ENCODE assay signal across 24 cellular contexts in the genomic region with DNA sequence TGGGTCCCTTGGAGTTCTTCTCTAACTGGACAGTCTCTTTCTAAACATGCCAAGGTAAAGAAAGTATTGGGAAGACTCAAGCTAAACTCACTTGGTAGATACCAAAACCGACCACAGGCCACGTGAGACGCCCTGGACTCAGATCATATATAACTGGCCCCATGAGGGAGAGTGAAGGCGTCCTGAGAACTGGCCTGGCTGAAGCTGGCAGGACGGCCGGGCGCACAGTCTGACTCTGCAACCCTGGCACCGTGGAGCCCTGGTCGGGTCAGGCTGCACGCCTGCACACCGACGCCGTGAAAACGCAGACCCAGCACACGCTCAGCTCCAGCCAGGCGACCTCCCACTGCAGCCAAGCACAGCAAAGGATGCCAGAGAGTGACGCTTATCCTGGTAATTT.
"Had no signal": no experiment of that assay in that cellular context is flagged by ENCODE, and none has a peak within 500 bp of the region (broad histone marks: within the 10 kb centered on the region; RNA-seq: fewer than 3 reads in every experiment).

No MANE protein-coding gene starts in this region.

- H3K36me3 ChIP-seq: lower lobe of right lung, prostate gland, right lobe of liver, transverse colon, upper lobe of right lung, uterus had no signal

- H3K4me1 Mint-ChIP-seq: memory B cell; mesothelial cell of epicardium; naive B cell; stimulated activated naive B cell treated with anti-CD40 and anti-IgM and Interleukin-4, amounts not matched to agents 10 μg/mL and 1 μg/mL and 100 μg/mL, for 72 hours had no signal

- H3K27me3 Mint-ChIP-seq: dendritic cell treated with granulocyte-macrophage colony-stimulating factor and Interleukin-4, amounts not matched to agents 40 ng/mL and 50 ng/mL, for 4 days had no signal

- H3K27ac ChIP-seq: lower lobe of right lung, prostate gland, right lobe of liver, transverse colon, upper lobe of right lung, uterus had no signal

- H3K4me3 Mint-ChIP-seq: dendritic cell treated with granulocyte-macrophage colony-stimulating factor and Interleukin-4, amounts not matched to agents 40 ng/mL and 50 ng/mL, for 4 days; effector memory CD8-positive, alpha-beta T cell; memory B cell; mesothelial cell of epicardium; natural killer cell treated with Interleukin-12 subunit alpha and Interleukin-12 subunit beta and Interleukin-15 and Interleukin-18, amount 100 ng/mL, for 72 hours; neural crest cell; stimulated activated naive B cell treated with anti-CD40 and anti-IgM and Interleukin-4, amounts not matched to agents 10 μg/mL and 1 μg/mL and 100 μg/mL, for 72 hours; stimulated activated naive CD8-positive, alpha-beta T cell treated with anti-CD3 and anti-CD28 coated beads, Interleukin-15, Interleukin-2, amounts not matched to agents 100 ng/mL and 50 ng/mL, for 24 hours had no signal

- DNase-seq: central memory CD4-positive, alpha-beta T cell; effector memory CD8-positive, alpha-beta T cell; erythroblast; head of caudate nucleus; left cardiac atrium; left ventricle myocardium superior; lower lobe of right lung; mucosa of descending colon; naive B cell; right lobe of liver; small intestine; stimulated activated CD4-positive, alpha-beta T cell treated with anti-CD3 and anti-CD28 coated beads, Interleukin-15, amount 100 ng/mL, for 24 hours; stimulated activated CD4-positive, alpha-beta T cell treated with anti-CD3 and anti-CD28 coated beads, Interleukin-2, amount 100 ng/mL, for 48 hours; stimulated activated naive B cell treated with anti-CD40 and anti-IgM and Interleukin-4, amounts not matched to agents 10 μg/mL and 1 μg/mL and 100 μg/mL, for 72 hours; transverse colon; upper lobe of right lung; uterus had no signal

- H3K4me1 ChIP-seq: lower lobe of right lung, prostate gland, transverse colon, upper lobe of right lung, uterus had no signal

- H3K27ac Mint-ChIP-seq: dendritic cell treated with granulocyte-macrophage colony-stimulating factor and Interleukin-4, amounts not matched to agents 40 ng/mL and 50 ng/mL, for 4 days; effector memory CD8-positive, alpha-beta T cell; memory B cell; mesothelial cell of epicardium; natural killer cell treated with Interleukin-12 subunit alpha and Interleukin-12 subunit beta and Interleukin-15 and Interleukin-18, amount 100 ng/mL, for 72 hours; stimulated activated naive B cell treated with anti-CD40 and anti-IgM and Interleukin-4, amounts not matched to agents 10 μg/mL and 1 μg/mL and 100 μg/mL, for 72 hours; stimulated activated naive CD8-positive, alpha-beta T cell treated with anti-CD3 and anti-CD28 coated beads, Interleukin-15, Interleukin-2, amounts not matched to agents 100 ng/mL and 50 ng/mL, for 24 hours had no signal

- H3K9me3 ChIP-seq: lower lobe of right lung, mucosa of descending colon, prostate gland, right lobe of liver, transverse colon, upper lobe of right lung, uterus had no signal

- ATAC-seq: effector memory CD8-positive, alpha-beta T cell; left cardiac atrium; left ventricle myocardium superior; lower lobe of right lung; mucosa of descending colon; natural killer cell treated with Interleukin-12 subunit alpha and Interleukin-12 subunit beta and Interleukin-15 and Interleukin-18, amount 100 ng/mL, for 72 hours; right lobe of liver; stimulated activated naive B cell treated with anti-CD40 and anti-IgM and Interleukin-4, amounts not matched to agents 10 μg/mL and 1 μg/mL and 100 μg/mL, for 72 hours; upper lobe of right lung had no signal

- H3K36me3 Mint-ChIP-seq: memory B cell; mesothelial cell of epicardium; naive B cell; natural killer cell treated with Interleukin-12 subunit alpha and Interleukin-12 subunit beta and Interleukin-15 and Interleukin-18, amount 100 ng/mL, for 72 hours; stimulated activated naive B cell treated with anti-CD40 and anti-IgM and Interleukin-4, amounts not matched to agents 10 μg/mL and 1 μg/mL and 100 μg/mL, for 72 hours had no signal

- H3K4me3 ChIP-seq: lower lobe of right lung, mucosa of descending colon, prostate gland, right lobe of liver, transverse colon, upper lobe of right lung, uterus had no signal

- H3K9me3 Mint-ChIP-seq: dendritic cell treated with granulocyte-macrophage colony-stimulating factor and Interleukin-4, amounts not matched to agents 40 ng/mL and 50 ng/mL, for 4 days; effector memory CD8-positive, alpha-beta T cell; mesothelial cell of epicardium; natural killer cell treated with Interleukin-12 subunit alpha and Interleukin-12 subunit beta and Interleukin-15 and Interleukin-18, amount 100 ng/mL, for 72 hours; stimulated activated naive CD8-positive, alpha-beta T cell treated with anti-CD3 and anti-CD28 coated beads, Interleukin-15, Interleukin-2, amounts not matched to agents 100 ng/mL and 50 ng/mL, for 24 hours had no signal

- H3K27me3 ChIP-seq: right lobe of liver, uterus had no signal
